In the genomic region with DNA sequence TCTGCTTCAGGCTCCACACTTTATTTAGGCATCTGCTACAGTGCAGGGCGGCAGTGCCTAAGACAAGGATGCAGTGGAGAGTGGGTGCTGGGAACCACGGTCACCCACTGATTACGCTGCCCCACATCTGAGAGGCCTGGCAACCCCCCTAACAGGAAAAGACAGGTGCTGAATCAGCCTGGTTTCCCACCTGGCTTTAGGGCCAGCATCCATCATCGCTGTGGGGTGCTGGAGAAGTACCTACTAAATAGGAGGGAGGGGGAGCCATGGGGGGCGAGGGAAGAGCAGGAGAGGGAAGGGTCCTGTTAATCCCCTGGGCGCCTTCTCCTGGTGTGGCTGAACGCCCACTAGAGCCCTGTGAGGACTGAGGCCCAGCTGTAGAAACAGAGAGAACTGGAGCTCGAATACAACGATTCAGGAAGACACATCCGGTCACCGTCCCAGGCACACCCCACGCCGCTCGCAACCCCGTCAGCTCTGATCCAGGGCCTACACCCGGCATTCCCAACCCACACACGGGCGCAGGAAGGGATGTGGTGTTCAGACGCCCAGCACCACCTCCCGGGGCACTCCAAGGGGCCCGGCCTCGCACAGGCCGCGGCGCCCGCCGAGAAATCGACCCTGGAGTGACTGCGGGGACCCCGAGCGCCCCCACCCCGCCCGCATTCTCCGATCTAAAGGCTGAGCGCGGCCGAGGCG, we compare ENCODE assay signal across 8 cellular contexts. TPM values are rescaled to one million over a fixed set of nuclear protein-coding genes. Genes with fewer than 3 reads are reported as not detected.
DNase-seq lines count a peak whose midpoint lies in the region; ATAC-seq, FAIRE-seq and TF ChIP-seq lines count a peak whose summit lies in the region.

No MANE protein-coding gene starts in this region.

- H3K27me3 ChIP-seq in keratinocyte (ENCODE audit: control insufficient read depth, extremely low read depth, insufficient read depth, low read length), result no peaks in the 10 kb centered on the region

- dilution Hi-C loops in keratinocyte (cut with MboI; ENCODE audit: extremely low pct_ligation_motif_present, low sequenced_read_pairs), result no loop called here

- peak overlapping the region; percentile 80 for H2AFZ ChIP-seq in keratinocyte (ENCODE audit: control insufficient read depth, low read length)

- peaks cover 2% of the 10 kb centered on the region for H3K9me1 ChIP-seq in keratinocyte (ENCODE audit: control insufficient read depth, extremely low read depth, insufficient read depth, low read length)

- peak overlapping the region; percentile 70 for H3K27ac ChIP-seq in keratinocyte (ENCODE audit: control insufficient read depth, insufficient read depth, low read length)

- TF ChIP-seq CTCF in GM20000 (IDR thresholded peaks at IDR 0.05; ENCODE audit: extremely low read depth, missing control alignments) (no peak), keratinocyte (optimal IDR thresholded peaks at IDR 0.05 in 1 of 3, IDR thresholded peaks at IDR 0.05 in 1 of 3, conservative IDR thresholded peaks at IDR 0.05 in 1 of 3; ENCODE audit: extremely low read depth in 1 of 3, insufficient read depth in 2 of 3, low read length in 3 of 3) (no peak)

- peaks cover 16 to 22% of the 10 kb centered on the region in 2 experiments for H3K36me3 ChIP-seq in keratinocyte (ENCODE audit: control insufficient read depth in 2 of 2, extremely low read depth in 1 of 2, insufficient read depth in 2 of 2, low read length in 2 of 2)

- DNase-seq in Caki2 (ENCODE audit: low read depth) (peak; percentile 38), GM20000 (ENCODE audit: low spot score) (peak; percentile 41), T47D (ENCODE audit: low read depth in 1 of 2, low spot score in 1 of 2) (peak; percentile 13 to 54), keratinocyte (ENCODE audit: low read depth, low spot score) (no peak), medulla oblongata (ENCODE audit: extremely low spot score) (no peak)
- DNase-seq in stimulated activated CD4-positive, alpha-beta T cell treated with anti-CD3 and anti-CD28 coated beads, Interleukin-1b, Interleukin-23, amount 100 ng/mL, for 1 hour (ENCODE audit: low read depth in 2 of 2), result peak; percentile 1 to 5

- ATAC-seq in HG03565 (IDR thresholded peaks at IDR 0.05; ENCODE audit: unreplicated experiment) (peak; percentile 5), SK-N-SH treated with all-trans-retinoic acid at 6 μM for 48 hours (peak; percentile 77)

- FAIRE-seq in keratinocyte (lab: Jason Lieb, UNC), result no peak

- H3K4me1 ChIP-seq in keratinocyte (ENCODE audit: control insufficient read depth, extremely low read depth, insufficient read depth, low read length), result peaks cover 15% of the 10 kb centered on the region

- no peaks in the 10 kb centered on the region for H4K20me1 ChIP-seq in keratinocyte (ENCODE audit: control insufficient read depth, extremely low read depth, insufficient read depth, low read length)

- H3K4me2 ChIP-seq in keratinocyte (ENCODE audit: control insufficient read depth, extremely low read depth, insufficient read depth, low read depth, low read length), result peak overlapping the region; percentile 92

- peak overlapping the region; percentile 67 to 74 (median 73) for H3K4me3 ChIP-seq in keratinocyte (ENCODE audit: control insufficient read depth in 2 of 3, extremely low read depth in 1 of 3, insufficient read depth in 2 of 3, low read depth in 1 of 3, low read length in 3 of 3)

- H3K9me3 ChIP-seq in keratinocyte (ENCODE audit: control insufficient read depth, low read depth, low read length), result no peaks in the 10 kb centered on the region

- in situ Hi-C loops in Caki2 (cut with HindIII; ENCODE audit: low pct_unique_long_range_greater_than_20kb, low sequenced_read_pairs), result no loop called here
- in situ Hi-C loops in T47D (cut with HindIII; ENCODE audit: low pct_unique_long_range_greater_than_20kb, low sequenced_read_pairs), result no loop called here

- peak overlapping the region; percentile 83 for H3K9ac ChIP-seq in keratinocyte (ENCODE audit: control insufficient read depth, extremely low read depth, insufficient read depth, low read length)

- peaks cover 15% of the 10 kb centered on the region for H3K79me2 ChIP-seq in keratinocyte (ENCODE audit: control insufficient read depth, insufficient read depth, low read length)

TF ChIP-seq in SK-N-SH treated with all-trans-retinoic acid at 6 μM for 48 hours, 23 proteins besides CTCF, POLR2A, EP300 and RAD21 (continues in another document):
- TF ChIP-seq ZC3H10 (CRISPR knock-in tag; IDR thresholded peaks at IDR 0.05), result no peak
- no peak for TF ChIP-seq ZNF8 (CRISPR knock-in tag; IDR thresholded peaks at IDR 0.05)
- no peak for TF ChIP-seq PPARA (CRISPR knock-in tag; IDR thresholded peaks at IDR 0.05; ENCODE audit: borderline replicate concordance)
- TF ChIP-seq POU6F1 (CRISPR knock-in tag; IDR thresholded peaks at IDR 0.05; ENCODE audit: borderline replicate concordance, low read depth), result no peak
- TF ChIP-seq, protein P1, sequence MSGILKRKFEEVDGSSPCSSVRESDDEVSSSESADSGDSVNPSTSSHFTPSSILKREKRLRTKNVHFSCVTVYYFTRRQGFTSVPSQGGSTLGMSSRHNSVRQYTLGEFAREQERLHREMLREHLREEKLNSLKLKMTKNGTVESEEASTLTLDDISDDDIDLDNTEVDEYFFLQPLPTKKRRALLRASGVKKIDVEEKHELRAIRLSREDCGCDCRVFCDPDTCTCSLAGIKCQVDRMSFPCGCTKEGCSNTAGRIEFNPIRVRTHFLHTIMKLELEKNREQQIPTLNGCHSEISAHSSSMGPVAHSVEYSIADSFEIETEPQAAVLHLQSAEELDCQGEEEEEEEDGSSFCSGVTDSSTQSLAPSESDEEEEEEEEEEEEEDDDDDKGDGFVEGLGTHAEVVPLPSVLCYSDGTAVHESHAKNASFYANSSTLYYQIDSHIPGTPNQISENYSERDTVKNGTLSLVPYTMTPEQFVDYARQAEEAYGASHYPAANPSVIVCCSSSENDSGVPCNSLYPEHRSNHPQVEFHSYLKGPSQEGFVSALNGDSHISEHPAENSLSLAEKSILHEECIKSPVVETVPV (CRISPR knock-in tag; IDR thresholded peaks at IDR 0.05), result no peak
- no peak for TF ChIP-seq CSDC2 (CRISPR knock-in tag; IDR thresholded peaks at IDR 0.05)
- TF ChIP-seq, protein P2, sequence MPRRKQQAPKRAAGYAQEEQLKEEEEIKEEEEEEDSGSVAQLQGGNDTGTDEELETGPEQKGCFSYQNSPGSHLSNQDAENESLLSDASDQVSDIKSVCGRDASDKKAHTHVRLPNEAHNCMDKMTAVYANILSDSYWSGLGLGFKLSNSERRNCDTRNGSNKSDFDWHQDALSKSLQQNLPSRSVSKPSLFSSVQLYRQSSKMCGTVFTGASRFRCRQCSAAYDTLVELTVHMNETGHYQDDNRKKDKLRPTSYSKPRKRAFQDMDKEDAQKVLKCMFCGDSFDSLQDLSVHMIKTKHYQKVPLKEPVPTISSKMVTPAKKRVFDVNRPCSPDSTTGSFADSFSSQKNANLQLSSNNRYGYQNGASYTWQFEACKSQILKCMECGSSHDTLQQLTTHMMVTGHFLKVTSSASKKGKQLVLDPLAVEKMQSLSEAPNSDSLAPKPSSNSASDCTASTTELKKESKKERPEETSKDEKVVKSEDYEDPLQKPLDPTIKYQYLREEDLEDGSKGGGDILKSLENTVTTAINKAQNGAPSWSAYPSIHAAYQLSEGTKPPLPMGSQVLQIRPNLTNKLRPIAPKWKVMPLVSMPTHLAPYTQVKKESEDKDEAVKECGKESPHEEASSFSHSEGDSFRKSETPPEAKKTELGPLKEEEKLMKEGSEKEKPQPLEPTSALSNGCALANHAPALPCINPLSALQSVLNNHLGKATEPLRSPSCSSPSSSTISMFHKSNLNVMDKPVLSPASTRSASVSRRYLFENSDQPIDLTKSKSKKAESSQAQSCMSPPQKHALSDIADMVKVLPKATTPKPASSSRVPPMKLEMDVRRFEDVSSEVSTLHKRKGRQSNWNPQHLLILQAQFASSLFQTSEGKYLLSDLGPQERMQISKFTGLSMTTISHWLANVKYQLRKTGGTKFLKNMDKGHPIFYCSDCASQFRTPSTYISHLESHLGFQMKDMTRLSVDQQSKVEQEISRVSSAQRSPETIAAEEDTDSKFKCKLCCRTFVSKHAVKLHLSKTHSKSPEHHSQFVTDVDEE (CRISPR knock-in tag; IDR thresholded peaks at IDR 0.05), result no peak
- no peak for TF ChIP-seq TCF4 (CRISPR knock-in tag; IDR thresholded peaks at IDR 0.05; ENCODE audit: borderline replicate concordance)
- TF ChIP-seq CREB5 (CRISPR knock-in tag; IDR thresholded peaks at IDR 0.05; ENCODE audit: low read depth), result no peak

RNA-seq across cellular contexts. Expression of gene DCTD, which starts 0.6 kb away (rescaled TPM):
- total RNA-seq in Caki2 (2014; rRNA removed; shearing (Covaris generic); ENCODE audit: low replicate concordance), result 159 and 160 TPM in 2 replicates
- polyA plus RNA-seq in keratinocyte, result 66.6 to 121 TPM (median 119 TPM) in 3 replicates
- polyA plus RNA-seq in keratinocyte (2011; ENCODE audit: low read depth), result 63.0 TPM
- polyA plus RNA-seq in keratinocyte (2011; cell fraction: cytosol; rRNA removed), result 94.6 and 123 TPM in 2 replicates
- polyA plus RNA-seq in keratinocyte (2011; cell fraction: nucleus; rRNA removed), result 111 and 133 TPM in 2 replicates
- polyA plus RNA-seq in keratinocyte (2012; ENCODE audit: low replicate concordance), result 69.9 and 99.2 TPM in 2 replicates
- polyA minus RNA-seq in keratinocyte, result 42.6 to 74.4 TPM (median 51.3 TPM) in 3 replicates
- polyA minus RNA-seq in keratinocyte (2011; cell fraction: cytosol; rRNA and poly(A)+ RNA removed), result 47.0 TPM
- 27.1 and 37.8 TPM in 2 replicates for polyA minus RNA-seq in keratinocyte (2011; cell fraction: nucleus; rRNA and poly(A)+ RNA removed)

Comparison
In these comparisons a context has a peak if more than half of its experiments do, and no peak if none do; other contexts are left out.
1. DNase-seq: peak in Caki2 (single experiment), GM20000 (single experiment), T47D (2 of 2) and stimulated activated CD4-positive, alpha-beta T cell treated with anti-CD3 and anti-CD28 coated beads, Interleukin-1b, Interleukin-23, amount 100 ng/mL, for 1 hour (2 of 2); none in keratinocyte (single experiment) and medulla oblongata (single experiment).